35 cellular contexts compared by ENCODE assay signal in the genomic region with DNA sequence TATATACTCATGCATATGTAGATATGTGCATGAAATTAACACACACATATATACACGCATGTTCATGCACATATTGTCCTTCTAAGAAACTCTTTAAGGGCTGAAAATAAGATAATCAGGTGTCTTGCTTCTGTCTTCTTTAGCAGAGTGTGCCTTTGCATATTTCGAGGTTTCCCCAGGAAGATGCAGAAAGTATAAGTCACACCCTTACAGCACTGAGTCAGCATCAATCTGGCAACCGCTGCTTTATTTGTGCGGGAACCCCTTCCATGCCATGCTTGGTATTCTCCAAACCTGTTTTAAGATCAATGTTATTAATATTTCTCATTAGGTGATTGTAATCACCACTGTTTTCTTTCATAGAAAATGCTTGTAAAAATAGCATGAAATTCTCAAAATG.
"Had no signal": no experiment of that assay in that cellular context is flagged by ENCODE, and none has a peak within 500 bp of the region (broad histone marks: within the 10 kb centered on the region; RNA-seq: fewer than 3 reads in every experiment).

No MANE protein-coding gene starts in this region.

- DNase-seq: activated CD4-positive, alpha-beta memory T cell treated with anti-CD3 and anti-CD28 coated beads, Interleukin-2, amount 10 ng/mL, durations not matched to agents 7 days and 5 days; activated CD4-positive, alpha-beta T cell treated with anti-CD3 and anti-CD28 coated beads for 1 hour; activated CD4-positive, alpha-beta T cell treated with anti-CD3 and anti-CD28 coated beads for 48 hours; activated CD4-positive, CD25-positive, alpha-beta regulatory T cell; activated CD8-positive, alpha-beta memory T cell treated with anti-CD3 and anti-CD28 coated beads for 24 hours; activated CD8-positive, alpha-beta memory T cell treated with anti-CD3 and anti-CD28 coated beads, Interleukin-2, amount 10 ng/mL, durations not matched to agents 7 days and 5 days; activated CD8-positive, alpha-beta memory T cell treated with anti-CD3 and anti-CD28 coated beads, Interleukin-2, amount 50 U/mL, for 48 hours; activated effector memory CD4-positive, alpha-beta T cell treated with Interleukin-2 at 50 U/mL for 16 hours; activated naive CD4-positive, alpha-beta T cell; activated naive CD4-positive, alpha-beta T cell treated with anti-CD3 and anti-CD28 coated beads, Interleukin-2, amount 50 U/mL, for 16 hours; activated naive CD8-positive, alpha-beta T cell treated with anti-CD3 and anti-CD28 coated beads for 36 hours; activated T-cell treated with anti-CD3 and anti-CD28 coated beads, Interleukin-2, amount 50 U/mL, for 48 hours; amniotic stem cell; aorta; Karpas-422; KBM-7; MG63; MV-4-11; NCI-H1092; NCI-H1436 treated with DMSO at 0.1 percent for 48 hours; NCI-H1694 treated with DMSO at 0.1 percent for 48 hours; NCI-H2029; NCI-H2171 treated with DMSO at 0.1 percent for 48 hours; NCI-H2227 treated with DMSO at 0.1 percent for 48 hours; NCI-H446; NCI-H510A treated with DMSO at 0.1 percent for 48 hours; NCI-H82; Peyer's patch; Right ventricle myocardium superior; SW 1271; T-helper 1 cell; T-helper 2 cell; T-helper 9 cell; WERI-Rb-1 had no signal

- H3K4me1 ChIP-seq: Peyer's patch had no signal

- H3K36me3 ChIP-seq: cardiac muscle cell, MG63, Peyer's patch, WERI-Rb-1 had no signal

- H3K27me3 ChIP-seq: cardiac muscle cell, MG63, Peyer's patch had no signal

- ATAC-seq: activated CD8-positive, alpha-beta memory T cell treated with anti-CD3 and anti-CD28 coated beads, Interleukin-2, amount 10 ng/mL, durations not matched to agents 7 days and 5 days had no signal

- H3K27ac ChIP-seq: cardiac muscle cell, Peyer's patch, WERI-Rb-1 had no signal

- H3K9me3 ChIP-seq: MG63, Peyer's patch had no signal

- H3K4me3 ChIP-seq: cardiac muscle cell, MG63, Peyer's patch had no signal
